18 cellular contexts compared by ENCODE assay signal in the genomic region with DNA sequence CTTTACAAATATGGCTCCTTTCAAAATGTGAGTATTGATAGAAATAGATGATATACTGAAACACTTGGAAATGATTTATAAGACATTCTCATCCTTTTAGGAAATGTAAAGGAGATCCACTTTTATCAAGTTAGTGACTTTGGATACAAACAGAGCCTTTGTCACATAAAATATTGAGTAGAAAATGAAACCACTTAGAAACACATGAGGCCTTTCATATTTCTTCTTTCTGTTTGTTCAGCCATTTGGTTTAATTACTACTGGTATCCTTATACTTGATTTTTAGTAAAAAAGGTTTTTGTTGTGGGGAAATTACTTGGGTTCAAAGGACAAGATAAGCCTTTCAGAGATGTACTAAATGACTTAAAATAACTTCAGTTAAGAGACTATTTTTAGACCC.
"Had no signal": no experiment of that assay in that cellular context is flagged by ENCODE, and none has a peak within 500 bp of the region (broad histone marks: within the 10 kb centered on the region; RNA-seq: fewer than 3 reads in every experiment).

No MANE protein-coding gene starts in this region.

- H3K27me3 ChIP-seq: gastrocnemius medialis, right atrium auricular region, sigmoid colon had no signal

- H3K4me1 Mint-ChIP-seq: natural killer cell had no signal

- H3K9me3 ChIP-seq: colonic mucosa, gastrocnemius medialis, right atrium auricular region, sigmoid colon, stomach, thoracic aorta, transverse colon had no signal

- H3K36me3 ChIP-seq: colonic mucosa, gastrocnemius medialis, right atrium auricular region, sigmoid colon, stomach, thoracic aorta, transverse colon had no signal

- H3K9me3 Mint-ChIP-seq: endodermal cell had no signal

- H3K4me3 Mint-ChIP-seq: endodermal cell, natural killer cell had no signal

- H3K4me3 ChIP-seq: colonic mucosa, gastrocnemius medialis, right atrium auricular region, sigmoid colon, skin epidermis, stomach, thoracic aorta, transverse colon had no signal

- H3K27ac ChIP-seq: colonic mucosa, gastrocnemius medialis, right atrium auricular region, sigmoid colon, skin epidermis, stomach, thoracic aorta, transverse colon had no signal

- DNase-seq: caudate nucleus; colonic mucosa; dermis blood vessel endothelial cell; effector CD4-positive, alpha-beta T cell; endodermal cell; gastrocnemius medialis; islet precursor cell; natural killer cell; sigmoid colon; stimulated activated CD4-positive, alpha-beta T cell treated with anti-CD3 and anti-CD28 coated beads, Interleukin-12 subunit alpha, Interleukin-12 subunit beta, amount 100 ng/mL, for 4 hours; stimulated activated naive CD4-positive, alpha-beta T cell; stomach; substantia nigra; transverse colon had no signal

- FAIRE-seq: endothelial cell of umbilical vein had no signal

- H3K4me1 ChIP-seq: colonic mucosa had no signal

- H3K27ac Mint-ChIP-seq: endodermal cell, natural killer cell had no signal
